29 cellular contexts compared by ENCODE assay signal in the genomic region with DNA sequence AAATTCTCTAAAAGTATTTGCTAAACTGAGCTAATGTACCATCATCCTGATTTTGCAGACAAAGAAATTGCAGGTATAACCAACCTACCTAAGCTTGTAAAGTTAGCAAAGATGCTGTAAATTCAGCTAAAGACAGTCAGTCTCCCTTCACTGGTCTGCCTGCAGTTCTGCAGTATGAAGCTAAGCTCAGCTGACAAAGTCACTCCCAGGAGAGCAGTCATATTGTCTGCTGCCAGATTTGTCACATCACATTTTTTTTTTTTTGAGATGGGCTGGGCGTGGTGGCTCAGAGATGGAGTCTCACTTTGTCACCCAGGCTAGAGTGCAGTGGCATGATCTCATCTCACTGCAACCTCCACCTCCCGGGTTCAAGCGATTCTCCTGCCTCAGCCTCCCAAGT. TPM values are rescaled to one million over a fixed set of nuclear protein-coding genes. Genes with fewer than 3 reads are reported as not detected.
A peak's percentile ranks its signal among the peaks of the same experiment; 100 is the strongest.
DNase-seq lines count a peak whose midpoint lies in the region; ATAC-seq, FAIRE-seq and TF ChIP-seq lines count a peak whose summit lies in the region.
"Had no signal": no experiment of that assay in that cellular context is flagged by ENCODE, and none has a peak within 500 bp of the region (broad histone marks: within the 10 kb centered on the region; RNA-seq: fewer than 3 reads in every experiment).

No MANE protein-coding gene starts in this region.

- H3K9me3 Mint-ChIP-seq in Calu3 (ENCODE audit: low read depth, unreplicated experiment), result no peaks in the 10 kb centered on the region
- H3K9me3 Mint-ChIP-seq: activated naive CD8-positive, alpha-beta T cell treated with anti-CD3 and anti-CD28 coated beads, Interleukin-2, amount 50 U/mL, for 24 hours; central memory CD8-positive, alpha-beta T cell; nephron had no signal

- BruUV-seq in Calu3 (replicated peaks; lab: Mats Ljungman, UMichigan), result no TSS peak
- no TSS peak for BruUV-seq in HepG2 (replicated peaks; lab: Mats Ljungman, UMichigan)

- H3K4me1 ChIP-seq in pancreas, result peaks cover 0 to 6% (median 0%) of the 10 kb centered on the region in 3 donors
- peaks cover 18% of the 10 kb centered on the region for H3K4me1 ChIP-seq in HepG2 (ENCODE audit: insufficient read depth, low read length)
- H3K4me1 ChIP-seq: lower lobe of right lung, tibial nerve had no signal

- no peak for TF ChIP-seq POLR2A in HepG2 (IDR thresholded peaks at IDR 0.05; ENCODE audit: insufficient read depth in 1 of 2, low read depth in 2 of 2, low read length in 2 of 2)

- peaks cover 16% of the 10 kb centered on the region for H3K4me1 Mint-ChIP-seq in Calu3 (ENCODE audit: low read depth, unreplicated experiment)
- H3K4me1 Mint-ChIP-seq: activated naive CD8-positive, alpha-beta T cell treated with anti-CD3 and anti-CD28 coated beads, Interleukin-2, amount 50 U/mL, for 24 hours; central memory CD8-positive, alpha-beta T cell; nephron had no signal

- H4K20me1 ChIP-seq in HepG2 (ENCODE audit: insufficient read depth, low read length), result no peaks in the 10 kb centered on the region

- no peaks in the 10 kb centered on the region for H3K36me3 ChIP-seq in pancreas
- no peaks in the 10 kb centered on the region for H3K36me3 ChIP-seq in HepG2 (replicated peaks in 1 of 2; ENCODE audit: control insufficient read depth in 1 of 2, insufficient read depth in 2 of 2, low read length in 2 of 2)
- H3K36me3 ChIP-seq: HAP-1, lower lobe of right lung, tibial nerve had no signal

- no peak overlapping the region for H3K4me3 ChIP-seq in pancreas
- H3K4me3 ChIP-seq in HepG2 (replicated peaks in 1 of 3; ENCODE audit: insufficient read depth in 1 of 3, low read depth in 2 of 3, low read length in 3 of 3), result no peak overlapping the region
- H3K4me3 ChIP-seq: HAP-1, lower lobe of right lung, smooth muscle cell, tibial nerve had no signal

- peaks cover 22% of the 10 kb centered on the region for H3K36me3 Mint-ChIP-seq in Calu3 (ENCODE audit: insufficient read depth, unreplicated experiment)

- TF ChIP-seq CTCF in Calu3 (IDR thresholded peaks at IDR 0.05; ENCODE audit: unreplicated experiment), result no peak
- no peak for TF ChIP-seq CTCF in pancreas (IDR thresholded peaks at IDR 0.05)
- no peak for TF ChIP-seq CTCF in HepG2 (CRISPR knock-in tag; IDR thresholded peaks at IDR 0.05)

- H3K9me3 ChIP-seq in pancreas (no peaks in the 10 kb centered on the region), HepG2 (ENCODE audit: low read length) (no peaks in the 10 kb centered on the region)
- H3K9me3 ChIP-seq: Caco-2, HAP-1, lower lobe of right lung, tibial nerve had no signal

- peak overlapping the region; percentile 91 for H3K27ac ChIP-seq in epithelial cell of prostate
- H3K27ac ChIP-seq in pancreas, result peak overlapping the region; percentile 44 to 91 (median 65)
- no peak overlapping the region for H3K27ac ChIP-seq in HepG2 (ENCODE audit: extremely low read length, insufficient read depth, low read length)
- H3K27ac ChIP-seq: C4-2B, lower lobe of right lung had no signal

- H3K79me2 ChIP-seq in HepG2 (ENCODE audit: insufficient read depth, low read length), result no peaks in the 10 kb centered on the region

- H3K27me3 ChIP-seq in pancreas, result no peaks in the 10 kb centered on the region
- H3K27me3 ChIP-seq in HepG2 (ENCODE audit: control insufficient read depth in 1 of 2, insufficient read depth in 2 of 2, low read length in 2 of 2), result no peaks in the 10 kb centered on the region
- H3K27me3 ChIP-seq: tibial nerve had no signal

- no peak overlapping the region for H2AFZ ChIP-seq in HepG2 (ENCODE audit: low read length)

- no peak for TF ChIP-seq RAD21 in HepG2 (CRISPR knock-in tag; IDR thresholded peaks at IDR 0.05)

- FAIRE-seq in pancreas (lab: Jason Lieb, UNC) (no peak), HepG2 (lab: Jason Lieb, UNC) (no peak)
- FAIRE-seq: GM18507 had no signal

- ATAC-seq in pancreas (no peak), HepG2 (no peak)
- ATAC-seq: activated naive CD8-positive, alpha-beta T cell treated with anti-CD3 and anti-CD28 coated beads, Interleukin-2, amount 50 U/mL, for 24 hours; lower lobe of right lung; Right ventricle myocardium inferior had no signal

- H3K9ac ChIP-seq in HepG2 (ENCODE audit: insufficient read depth, low read depth, low read length), result no peak overlapping the region

- 88 to 96% methylated on average over 3 of the region's 3 CpGs for WGBS in pancreas, 2 donors
- WGBS in HepG2 (ENCODE audit: low lambda C conversion rate), result 68% methylated on average over 3 of the region's 3 CpGs

- POLR2A ChIA-PET in HepG2 (lab: Yijun Ruan, JAX), result interaction anchor here (3.1 kb wide), 1 partner anchor 9 kb away, joined by 21 read pairs; a partner anchor contains a TSS

- intact Hi-C loops in Calu3 (cut with micrococcal nuclease; ENCODE audit: unreplicated experiment) (loop anchor here (10.0 kb wide), 1 partner anchor 1640 kb away; a partner anchor contains a TSS), pancreas (cut with DNase I) (no loop called here), HepG2 (cut with micrococcal nuclease; ENCODE audit: unreplicated experiment) (no loop called here)

- DNase-seq in Calu3 (no peak), NCI-H1436 treated with DMSO at 0.1 percent for 48 hours (lab: John Stamatoyannopoulos, UW) (peak; percentile 47), epithelial cell of prostate (ENCODE audit: low read depth, low spot score) (no peak), pancreas (no peak), HepG2 (ENCODE audit: low spot score) (no peak), NCI-H1105 (lab: John Stamatoyannopoulos, UW) (no peak)
- DNase-seq in effector CD8-positive, alpha-beta T cell (lab: John Stamatoyannopoulos, UW), result no peak
- DNase-seq: activated CD4-positive, alpha-beta T cell treated with anti-CD3 and anti-CD28 coated beads for 48 hours; activated gamma-delta T cell treated with Interleukin-2 at 50 U/mL for 16 hours; activated naive CD8-positive, alpha-beta T cell treated with anti-CD3 and anti-CD28 coated beads, Interleukin-2, amount 50 U/mL, for 24 hours; activated T-cell treated with anti-CD3 and anti-CD28 coated beads, Interleukin-2, amount 50 U/mL, for 1 hour; Caco-2; dermis blood vessel endothelial cell; head of caudate nucleus; lower lobe of right lung; MM.1S; NCI-H1694; NCI-H2227 treated with DMSO at 0.1 percent for 48 hours; retina; stimulated activated CD4-positive, alpha-beta T cell treated with anti-CD3 and anti-CD28 coated beads, Interleukin-1b, Interleukin-23, amount 100 ng/mL, for 48 hours; stimulated activated CD8-positive, alpha-beta memory T cell treated with anti-CD3 and anti-CD28 coated beads, Interleukin-4, amount 100 ng/mL, for 48 hours had no signal

- in situ Hi-C loops in HepG2 (cut with HindIII; ENCODE audit: extremely low pct_ligation_motif_present, low pct_unique_long_range_greater_than_20kb), result no loop called here

- H3K27me3 Mint-ChIP-seq in Calu3 (ENCODE audit: unreplicated experiment), result no peaks in the 10 kb centered on the region
- H3K27me3 Mint-ChIP-seq: activated naive CD8-positive, alpha-beta T cell treated with anti-CD3 and anti-CD28 coated beads, Interleukin-2, amount 50 U/mL, for 24 hours; central memory CD8-positive, alpha-beta T cell had no signal

- CTCF ChIA-PET in Calu3 (lab: Charles Lee) (interaction anchor here (1.0 to 1.8 kb wide), 5 partner anchors 9 to 135 kb away, joined by 5 to 10 read pairs (median 6); a partner anchor contains a TSS), HepG2 (lab: Yijun Ruan, JAX; ENCODE audit: low intra/inter-chr PET ratio, low total read pairs) (no interaction called here)

- H3K4me2 ChIP-seq in HepG2 (ENCODE audit: low read depth, low read length), result no peak overlapping the region
- H3K4me2 ChIP-seq: smooth muscle cell had no signal

- H3K27ac Mint-ChIP-seq in Calu3 (ENCODE audit: unreplicated experiment), result peak overlapping the region; percentile 94
- H3K27ac Mint-ChIP-seq: activated naive CD8-positive, alpha-beta T cell treated with anti-CD3 and anti-CD28 coated beads, Interleukin-2, amount 50 U/mL, for 24 hours; nephron had no signal

- no peak overlapping the region for H3K4me3 Mint-ChIP-seq in Calu3 (ENCODE audit: low read depth, unreplicated experiment)
- H3K4me3 Mint-ChIP-seq: activated naive CD8-positive, alpha-beta T cell treated with anti-CD3 and anti-CD28 coated beads, Interleukin-2, amount 50 U/mL, for 24 hours; central memory CD8-positive, alpha-beta T cell; nephron had no signal

- no peak for TF ChIP-seq EP300 in HepG2 (IDR thresholded peaks at IDR 0.05; ENCODE audit: low read depth in 2 of 2, low read length in 2 of 2)
- TF ChIP-seq EP300 in HepG2 (CRISPR knock-in tag; IDR thresholded peaks at IDR 0.05; ENCODE audit: borderline replicate concordance), result no peak

RNA-seq across cellular contexts. Expression of a gene that starts 8.9 kb away (rescaled TPM):
- total RNA-seq in Calu3 (2022), result 162 and 170 TPM in 2 replicates
- total RNA-seq in pancreas, result 10 to 100 TPM; 51.1 to 93.0 (median 75.2) TPM
- 10 to 100 TPM; 43.8 to 54.9 TPM for polyA plus RNA-seq in pancreas
- 92.0 and 134 TPM in 2 replicates for total RNA-seq in HepG2 (2016; rRNA removed; fragmentation: Illumina TruSeq; extraction: Trizol)
- total RNA-seq in HepG2 (2016; cell fraction: cytosol; rRNA removed; fragmentation: Illumina TruSeq; extraction: Trizol; ENCODE audit: low read depth), result 33.7 and 40.2 TPM in 2 replicates
- total RNA-seq in HepG2 (2016; cell fraction: insoluble cytoplasmic fraction; rRNA removed; fragmentation: Illumina TruSeq; extraction: Trizol), result 91.0 and 135 TPM in 2 replicates
- 89.3 and 112 TPM in 2 replicates for total RNA-seq in HepG2 (2016; cell fraction: membrane; rRNA removed; fragmentation: Illumina TruSeq; extraction: Trizol)
- 51.7 and 54.2 TPM in 2 replicates for total RNA-seq in HepG2 (2016; cell fraction: nucleus; rRNA removed; fragmentation: Illumina TruSeq; extraction: Trizol)
- polyA plus RNA-seq in HepG2 (2011; rRNA removed), result 26.7 and 38.3 TPM in 2 replicates
- 13.3 and 21.6 TPM in 2 replicates for polyA plus RNA-seq in HepG2 (2011; cell fraction: cytosol; rRNA removed)
- 5.0 and 9.2 TPM in 2 replicates for polyA plus RNA-seq in HepG2 (2011; cell fraction: nucleus; rRNA removed)
- 71.2 and 92.2 TPM in 2 replicates for polyA plus RNA-seq in HepG2 (2012)
- 59.4 and 61.0 TPM in 2 replicates for polyA plus RNA-seq in HepG2 (2016; cell fraction: cytosol; fragmentation: Illumina TruSeq; extraction: Trizol; ENCODE audit: low read depth)
- polyA plus RNA-seq in HepG2 (2016; cell fraction: insoluble cytoplasmic fraction; fragmentation: Illumina TruSeq; extraction: Trizol; ENCODE audit: low read depth), result 147 and 152 TPM in 2 replicates
- 101 and 114 TPM in 2 replicates for polyA plus RNA-seq in HepG2 (2016; cell fraction: membrane; fragmentation: Illumina TruSeq; extraction: Trizol; ENCODE audit: low read depth)
- polyA plus RNA-seq in HepG2 (2016; cell fraction: nucleus; fragmentation: Illumina TruSeq; extraction: Trizol; ENCODE audit: insufficient read depth, low read depth), result 63.3 and 71.3 TPM in 2 replicates
- 7.4 and 16.8 TPM in 2 replicates for polyA minus RNA-seq in HepG2 (2011; rRNA and poly(A)+ RNA removed; ENCODE audit: low replicate concordance)
- 46.4 and 47.8 TPM in 2 replicates for polyA minus RNA-seq in HepG2 (2011; cell fraction: cytosol; rRNA and poly(A)+ RNA removed)
- polyA minus RNA-seq in HepG2 (2011; cell fraction: nucleus; rRNA and poly(A)+ RNA removed), result 21.9 and 24.1 TPM in 2 replicates

RNA-seq across cellular contexts. Expression of a gene that starts 10.7 kb away (rescaled TPM):
- total RNA-seq in Calu3 (2022) (52.5 and 62.4 TPM in 2 replicates), pancreas (1 to 10 TPM in 2 of 6 donors, under 1 TPM in 4; 0.43 to 1.5 (median 0.67) TPM), HepG2 (2016; rRNA removed; fragmentation: Illumina TruSeq; extraction: Trizol) (18.6 and 22.8 TPM in 2 replicates)
- polyA plus RNA-seq in pancreas (under 1 TPM; 0.49 to 0.56 TPM), HepG2 (2011; rRNA removed) (7.9 and 13.7 TPM in 2 replicates)
- total RNA-seq in HepG2 (2016; cell fraction: cytosol; rRNA removed; fragmentation: Illumina TruSeq; extraction: Trizol; ENCODE audit: low read depth), result 24.3 and 28.6 TPM in 2 replicates
- total RNA-seq in HepG2 (2016; cell fraction: insoluble cytoplasmic fraction; rRNA removed; fragmentation: Illumina TruSeq; extraction: Trizol), result 17.1 and 23.7 TPM in 2 replicates
- 17.4 and 19.0 TPM in 2 replicates for total RNA-seq in HepG2 (2016; cell fraction: membrane; rRNA removed; fragmentation: Illumina TruSeq; extraction: Trizol)
- total RNA-seq in HepG2 (2016; cell fraction: nucleus; rRNA removed; fragmentation: Illumina TruSeq; extraction: Trizol), result 22.4 and 29.1 TPM in 2 replicates
- polyA plus RNA-seq in HepG2 (2011; cell fraction: cytosol; rRNA removed), result 5.4 and 5.6 TPM in 2 replicates
- 5.6 and 8.3 TPM in 2 replicates for polyA plus RNA-seq in HepG2 (2011; cell fraction: nucleus; rRNA removed)
- 3.2 and 6.4 TPM in 2 replicates for polyA plus RNA-seq in HepG2 (2012)
- 0.55 and 0.62 TPM in 2 replicates for polyA plus RNA-seq in HepG2 (2016; cell fraction: cytosol; fragmentation: Illumina TruSeq; extraction: Trizol; ENCODE audit: low read depth)
- 16.2 and 16.4 TPM in 2 replicates for polyA plus RNA-seq in HepG2 (2016; cell fraction: insoluble cytoplasmic fraction; fragmentation: Illumina TruSeq; extraction: Trizol; ENCODE audit: low read depth)
- polyA plus RNA-seq in HepG2 (2016; cell fraction: membrane; fragmentation: Illumina TruSeq; extraction: Trizol; ENCODE audit: low read depth), result 2.0 and 2.4 TPM in 2 replicates
- polyA plus RNA-seq in HepG2 (2016; cell fraction: nucleus; fragmentation: Illumina TruSeq; extraction: Trizol; ENCODE audit: insufficient read depth, low read depth), result 19.0 and 19.7 TPM in 2 replicates
- polyA minus RNA-seq in HepG2 (2011; rRNA and poly(A)+ RNA removed; ENCODE audit: low replicate concordance), result 19.7 and 48.7 TPM in 2 replicates
- 9.7 and 12.6 TPM in 2 replicates for polyA minus RNA-seq in HepG2 (2011; cell fraction: cytosol; rRNA and poly(A)+ RNA removed)
- polyA minus RNA-seq in HepG2 (2011; cell fraction: nucleus; rRNA and poly(A)+ RNA removed), result 23.7 and 24.7 TPM in 2 replicates

Comparison
In these comparisons a context has a peak if more than half of its experiments do, and no peak if none do; other contexts are left out.
1. RNA of a gene that starts 10.7 kb away (total RNA-seq): 52.5 to 62.4 TPM in Calu3 and 17.1 to 29.1 TPM in HepG2; 0.43 to 1.5 TPM in pancreas; every median in the first group is over 4 times any median in the second.